Comparison of ENCODE assay signal across 8 cellular contexts in the genomic region with DNA sequence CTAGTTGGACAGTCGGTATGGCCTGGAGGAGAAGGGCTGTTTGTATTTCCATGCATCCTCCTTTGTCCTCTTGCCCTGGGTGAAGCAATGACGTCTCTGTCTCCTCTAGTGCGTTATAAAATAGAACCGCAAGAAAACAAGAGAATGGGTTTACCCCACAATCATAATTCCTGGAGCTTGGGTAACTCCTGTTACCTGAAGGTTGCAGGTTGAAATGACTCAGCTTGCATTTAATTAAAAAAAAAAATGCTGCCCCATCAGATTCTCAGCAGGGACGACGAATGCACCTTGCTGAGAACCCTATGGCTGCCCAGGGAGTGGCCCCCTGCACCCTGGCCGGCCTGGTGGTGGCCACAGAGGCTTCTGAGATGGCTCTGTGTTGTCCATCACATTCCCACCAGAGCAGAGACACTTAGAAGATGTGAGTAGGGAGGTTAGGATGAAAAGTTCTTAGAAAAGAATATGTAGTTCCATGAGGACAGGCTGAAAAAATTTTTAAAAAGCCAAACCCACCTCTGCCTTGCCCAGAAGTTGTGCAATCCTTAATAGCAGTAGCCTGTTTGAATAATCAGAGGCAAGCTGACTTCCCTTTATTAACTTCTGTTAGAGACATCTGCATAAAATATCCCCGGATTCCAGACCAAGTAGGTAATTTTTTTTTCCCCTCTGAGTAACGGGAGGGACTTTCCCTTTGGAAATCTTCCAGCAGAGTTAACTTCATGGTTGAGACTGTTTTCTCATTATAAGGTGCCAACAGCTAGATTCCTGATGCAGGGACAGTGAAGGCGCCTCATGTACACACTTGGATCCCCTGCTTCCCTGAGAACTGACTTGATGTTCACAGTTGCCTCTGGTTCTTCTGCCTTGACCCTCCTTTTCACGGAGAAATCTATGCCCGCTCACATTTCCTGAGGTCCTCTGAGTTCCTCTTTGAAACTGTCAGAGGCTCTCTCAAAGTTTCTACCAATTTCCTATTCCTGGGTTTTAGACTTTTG.
DNase-seq lines count a peak whose midpoint lies in the region; TF ChIP-seq lines count a peak whose summit lies in the region.

No MANE protein-coding gene starts in this region.

- DNase-seq in AG08396 (ENCODE audit: low spot score) (peak; percentile 25), astrocyte of the hippocampus (ENCODE audit: low read depth, low spot score) (peak; percentile 92), kidney epithelial cell (ENCODE audit: low read depth) (peak; percentile 95), NCI-H1930 (lab: John Stamatoyannopoulos, UW) (no peak), iPS-NIHi7 (ENCODE audit: extremely low spot score) (no peak)
- no peak for DNase-seq in stimulated activated CD4-positive, alpha-beta T cell treated with anti-CD3 and anti-CD28 coated beads, Interleukin-1b, Interleukin-23, amount 100 ng/mL, for 48 hours

- peak overlapping the region; percentile 27 for H3K4me3 ChIP-seq in kidney epithelial cell (ENCODE audit: low read depth, low read length)
- peak overlapping the region; percentile 4 to 44 for H3K4me3 ChIP-seq in stomach smooth muscle (ENCODE audit: low read length in 2 of 2)

- peaks cover 28% of the 10 kb centered on the region for H3K4me1 ChIP-seq in stomach smooth muscle (ENCODE audit: control insufficient read depth, insufficient read depth, low read length)

- H3K9ac ChIP-seq in stomach smooth muscle (ENCODE audit: low read length in 2 of 2): peak overlapping the region; percentile 59 to 66

- no peak for TF ChIP-seq CTCF in kidney epithelial cell (IDR thresholded peaks at IDR 0.05; ENCODE audit: insufficient read depth, low read length, poor library complexity, severe bottlenecking)

- no peak for TF ChIP-seq EP300 in Ishikawa (IDR thresholded peaks at IDR 0.05; ENCODE audit: borderline replicate concordance)

- H3K36me3 ChIP-seq in kidney epithelial cell (ENCODE audit: control insufficient read depth, insufficient read depth, low read length) (no peaks in the 10 kb centered on the region), stomach smooth muscle (ENCODE audit: control insufficient read depth in 2 of 2, insufficient read depth in 2 of 2, low read length in 2 of 2) (no peaks in the 10 kb centered on the region)

- peak overlapping the region; percentile 84 for H3K27ac ChIP-seq in stomach smooth muscle (ENCODE audit: low read length)

- H3K27me3 ChIP-seq in kidney epithelial cell (ENCODE audit: control insufficient read depth, insufficient read depth, low read length) (no peaks in the 10 kb centered on the region), stomach smooth muscle (ENCODE audit: control insufficient read depth in 1 of 2, insufficient read depth in 2 of 2, low read length in 2 of 2) (no peaks in the 10 kb centered on the region)

- no peaks in the 10 kb centered on the region for H3K9me3 ChIP-seq in stomach smooth muscle (ENCODE audit: control insufficient read depth in 2 of 2, low read length in 2 of 2)

- no peak for TF ChIP-seq RAD21 in Ishikawa (IDR thresholded peaks at IDR 0.05; ENCODE audit: low read depth)

TF ChIP-seq in Ishikawa, 13 proteins besides CTCF, POLR2A, EP300 and RAD21:
- TF ChIP-seq TAF1 (IDR thresholded peaks at IDR 0.05; ENCODE audit: low read depth) (no peak), CEBPB (IDR thresholded peaks at IDR 0.05) (peak; percentile 85), NFIC (IDR thresholded peaks at IDR 0.05) (peak; percentile 34; the same call in 1 of the 2 replicates)

Comparison
In these comparisons a context has a peak if more than half of its experiments do, and no peak if none do; other contexts are left out.
1. DNase-seq: peak in AG08396 (single experiment), astrocyte of the hippocampus (single experiment) and kidney epithelial cell (single experiment); none in NCI-H1930 (0 of 2), iPS-NIHi7 (single experiment) and stimulated activated CD4-positive, alpha-beta T cell treated with anti-CD3 and anti-CD28 coated beads, Interleukin-1b, Interleukin-23, amount 100 ng/mL, for 48 hours (single experiment).